ENCODE assay signal across 8 cellular contexts in genomic region chr7:108497082-108497725, GRCh38. TPM values are rescaled to one million over a fixed set of nuclear protein-coding genes. Genes with fewer than 3 reads are reported as not detected.
DNase-seq lines count a peak whose midpoint lies in the region; ATAC-seq and TF ChIP-seq lines count a peak whose summit lies in the region.

No MANE protein-coding gene starts in this region.

- H3K9me3 ChIP-seq in aorta (ENCODE audit: control insufficient read depth, low read length) = no peaks in the 10 kb centered on the region

- WGBS in aorta, 2 donors = 83 to 87% methylated on average over 3 of the region's 3 CpGs

- H3K4me3 ChIP-seq in aorta (ENCODE audit: low read length in 2 of 2) = no peak overlapping the region

- ATAC-seq in GM21529 (IDR thresholded peaks at IDR 0.05; ENCODE audit: unreplicated experiment) = peak; percentile 77
- no peak for ATAC-seq in aorta (ENCODE audit: low FRiP score)

- H3K4me1 ChIP-seq in aorta (ENCODE audit: control insufficient read depth in 1 of 2, insufficient read depth in 2 of 2, low read length in 2 of 2) = no peaks in the 10 kb centered on the region

- H3K27me3 ChIP-seq in aorta (ENCODE audit: control insufficient read depth in 1 of 2, insufficient read depth in 2 of 2, low read length in 1 of 2) = no peaks in the 10 kb centered on the region

- no peaks in the 10 kb centered on the region for H3K36me3 ChIP-seq in aorta (ENCODE audit: control insufficient read depth in 1 of 2, insufficient read depth in 2 of 2, low read length in 1 of 2)

- DNase-seq in DMS79 (lab: John Stamatoyannopoulos, UW) (peak; percentile 34), RPMI7951 (ENCODE audit: low read depth) (peak; percentile 50), amniotic stem cell (lab: John Stamatoyannopoulos, UW) (peak; percentile 23), iPS DF 4.7 (ENCODE audit: extremely low read depth, low spot score) (peak; percentile 9), aorta (no peak)
- DNase-seq in stimulated activated CD4-positive, alpha-beta T cell treated with anti-CD3 and anti-CD28 coated beads, Interleukin-15, amount 100 ng/mL, for 48 hours (ENCODE audit: low read depth in 2 of 2) = peak; percentile 1 to 20

- H3K27ac ChIP-seq in aorta (ENCODE audit: low read depth in 1 of 2, low read length in 2 of 2) = no peak overlapping the region

- intact Hi-C loops in aorta (cut with DNase I) = loop anchor here (2.0 to 5.0 kb wide), 2 partner anchors 315 to 316 kb away; no protein-coding TSS in a partner anchor

- TF ChIP-seq CTCF in LNCAP (IDR thresholded peaks at IDR 0.05) = peak; percentile 82

RNA-seq across cellular contexts. Expression of gene PNPLA8, which starts 28.7 kb away (rescaled TPM):
- total RNA-seq in RPMI7951 (2014; rRNA removed; shearing (Covaris generic)) = 38.7 and 40.6 TPM in 2 replicates
- 10 to 100 TPM; 31.2 to 32.8 TPM for total RNA-seq in aorta
- 10 to 100 TPM; 14.4 to 15.1 TPM for polyA plus RNA-seq in aorta

RNA-seq across cellular contexts. Expression of gene NRCAM, which starts 41.0 kb away (rescaled TPM):
- total RNA-seq in RPMI7951 (2014; rRNA removed; shearing (Covaris generic)) = 0.78 and 1.7 TPM in 2 replicates
- total RNA-seq in aorta = 1 to 10 TPM in 1 of 2 donors, under 1 TPM in 1; 0.93 to 1.8 TPM
- under 1 TPM; under 0.01 to 0.59 TPM for polyA plus RNA-seq in aorta

Comparison
In these comparisons a context has a peak if more than half of its experiments do, and no peak if none do; other contexts are left out.
1. DNase-seq: peak in DMS79 (single experiment), RPMI7951 (single experiment), amniotic stem cell (single experiment), iPS DF 4.7 (single experiment) and stimulated activated CD4-positive, alpha-beta T cell treated with anti-CD3 and anti-CD28 coated beads, Interleukin-15, amount 100 ng/mL, for 48 hours (2 of 2); none in aorta (0 of 2).